Comparison of ENCODE assay signal across 21 cellular contexts in the genomic region with DNA sequence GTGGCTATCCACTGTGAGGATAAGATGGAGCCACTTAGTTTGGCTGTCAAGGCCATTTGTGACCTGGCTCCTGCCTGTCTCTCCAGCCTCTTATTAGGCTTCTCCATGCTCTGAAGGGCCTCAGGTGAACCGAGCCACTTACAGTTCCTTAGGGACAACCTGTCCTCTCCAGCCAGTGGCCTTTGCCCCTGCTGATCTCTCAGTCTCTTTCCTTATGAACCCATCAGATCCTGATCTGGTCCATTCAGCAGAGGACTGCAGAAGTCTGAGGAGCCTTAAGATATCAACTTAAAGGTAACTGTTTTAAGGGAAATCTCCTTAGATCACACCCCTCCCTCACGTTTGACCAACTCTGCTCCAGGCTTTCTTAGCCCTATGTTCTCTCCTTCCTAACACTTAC. TPM values are rescaled to one million over a fixed set of nuclear protein-coding genes. Genes with fewer than 3 reads are reported as not detected.
A peak's percentile ranks its signal among the peaks of the same experiment; 100 is the strongest.
DNase-seq lines count a peak whose midpoint lies in the region; ATAC-seq and TF ChIP-seq lines count a peak whose summit lies in the region.
"Had no signal": no experiment of that assay in that cellular context is flagged by ENCODE, and none has a peak within 500 bp of the region (broad histone marks: within the 10 kb centered on the region; RNA-seq: fewer than 3 reads in every experiment).

No MANE protein-coding gene starts in this region.

- H3K4me1 Mint-ChIP-seq in stimulated activated naive CD8-positive, alpha-beta T cell treated with anti-CD3 and anti-CD28 coated beads, Interleukin-15, Interleukin-2, amounts not matched to agents 100 ng/mL and 50 ng/mL, for 24 hours (ENCODE audit: low read depth): peaks cover 25% of the 10 kb centered on the region
- H3K4me1 Mint-ChIP-seq in endodermal cell: peaks cover 13% of the 10 kb centered on the region

- TF ChIP-seq CTCF in colonic mucosa (IDR thresholded peaks at IDR 0.05): no peak
- TF ChIP-seq CTCF in SK-N-SH (IDR thresholded peaks at IDR 0.05): no peak
- no peak for TF ChIP-seq CTCF in ascending aorta (IDR thresholded peaks at IDR 0.05)
- TF ChIP-seq CTCF in endodermal cell (conservative IDR thresholded peaks at IDR 0.05): no peak

- WGBS in SK-N-SH (ENCODE audit: low lambda C conversion rate): 83% methylated on average over 2 of the region's 2 CpGs
- 81 to 94% methylated on average over 2 of the region's 2 CpGs for WGBS in endodermal cell (ENCODE audit: insufficient coverage in 1 of 2, insufficient read length in 1 of 2), 2 experiments

- H3K27me3 ChIP-seq in colonic mucosa (no peaks in the 10 kb centered on the region), mucosa of rectum (ENCODE audit: control insufficient read depth in 2 of 2, insufficient read depth in 2 of 2, low read length in 2 of 2) (no peaks in the 10 kb centered on the region), SK-N-SH (ENCODE audit: insufficient read depth) (no peaks in the 10 kb centered on the region), ascending aorta (no peaks in the 10 kb centered on the region), endodermal cell (ENCODE audit: control insufficient read depth, insufficient read depth, low read length, poor library complexity, severe bottlenecking) (peaks cover 14% of the 10 kb centered on the region)
- H3K27me3 ChIP-seq: MG63, SJCRH30 had no signal

- H3K9me3 ChIP-seq in colonic mucosa: no peaks in the 10 kb centered on the region
- no peaks in the 10 kb centered on the region for H3K9me3 ChIP-seq in mucosa of rectum (ENCODE audit: control insufficient read depth in 2 of 2, low read length in 2 of 2)
- H3K9me3 ChIP-seq in SK-N-SH: no peaks in the 10 kb centered on the region
- no peaks in the 10 kb centered on the region for H3K9me3 ChIP-seq in ascending aorta
- no peaks in the 10 kb centered on the region for H3K9me3 ChIP-seq in endodermal cell (ENCODE audit: control insufficient read depth, low read length)
- H3K9me3 ChIP-seq: MG63, SJCRH30 had no signal

- DNase-seq in stimulated activated naive CD8-positive, alpha-beta T cell treated with anti-CD3 and anti-CD28 coated beads, Interleukin-15, Interleukin-2, amounts not matched to agents 100 U/mL and 50 U/mL, for 24 hours: no peak
- DNase-seq in colonic mucosa (peak; percentile 34), SK-N-SH (no peak), ascending aorta (ENCODE audit: low spot score in 2 of 2) (no peak), endodermal cell (no peak)
- DNase-seq: C1 segment of cervical spinal cord; Calu3; CD8-positive, alpha-beta memory T cell; DND-41; KG1; MG63; NCI-H2029 treated with DMSO at 0.1 percent for 48 hours; NCI-H446 treated with DMSO at 0.1 percent for 48 hours; NCI-H82; NK-92 treated with Interleukin-12 subunit alpha and Interleukin-12 subunit beta, amount 100 ng/mL, for 24 hours; PC-3; SJCRH30 had no signal

- CTCF ChIA-PET in SK-N-SH (lab: Yijun Ruan, JAX): interaction anchor here (3.6 kb wide), 1 partner anchor 31 kb away, joined by 11 read pairs; a partner anchor contains a TSS

- no peaks in the 10 kb centered on the region for H3K9me2 ChIP-seq in SK-N-SH

- peak overlapping the region; percentile 15 for H3K4me3 Mint-ChIP-seq in stimulated activated naive CD8-positive, alpha-beta T cell treated with anti-CD3 and anti-CD28 coated beads, Interleukin-15, Interleukin-2, amounts not matched to agents 100 ng/mL and 50 ng/mL, for 24 hours
- no peak overlapping the region for H3K4me3 Mint-ChIP-seq in endodermal cell

- H3K27me3 Mint-ChIP-seq in stimulated activated naive CD8-positive, alpha-beta T cell treated with anti-CD3 and anti-CD28 coated beads, Interleukin-15, Interleukin-2, amounts not matched to agents 100 ng/mL and 50 ng/mL, for 24 hours: no peaks in the 10 kb centered on the region
- peaks cover 22% of the 10 kb centered on the region for H3K27me3 Mint-ChIP-seq in endodermal cell (ENCODE audit: insufficient read depth)
- H3K27me3 Mint-ChIP-seq: CD8-positive, alpha-beta memory T cell had no signal

- H4K20me1 ChIP-seq in SK-N-SH (ENCODE audit: insufficient read depth): no peaks in the 10 kb centered on the region

- POLR2A ChIA-PET in SK-N-SH (lab: Yijun Ruan, JAX): no interaction called here

- TF ChIP-seq EP300 in SK-N-SH (IDR thresholded peaks at IDR 0.05; ENCODE audit: borderline replicate concordance in 1 of 2, low read depth in 1 of 2, low read length in 1 of 2): no peak

- H3K4me1 ChIP-seq in colonic mucosa (no peaks in the 10 kb centered on the region), mucosa of rectum (ENCODE audit: control insufficient read depth in 2 of 2, insufficient read depth in 2 of 2, low read length in 2 of 2) (peaks cover 12 to 31% of the 10 kb centered on the region in 2 donors), SK-N-SH (ENCODE audit: control insufficient read depth in 1 of 2, insufficient read depth in 2 of 2, low read depth in 1 of 2, low read length in 1 of 2) (peaks cover 0 to 12% of the 10 kb centered on the region in 2 experiments; a peak in 2 of 4 replicates), ascending aorta (peaks cover 4% of the 10 kb centered on the region in 2 donors), endodermal cell (ENCODE audit: control insufficient read depth, insufficient read depth, low read length) (no peaks in the 10 kb centered on the region)
- H3K4me1 ChIP-seq: SJCRH30 had no signal

- intact Hi-C loops in colonic mucosa (cut with DNase I) (no loop called here), ascending aorta (cut with DNase I) (loop anchor here (5.0 kb wide), 1 partner anchor 73 kb away; a partner anchor contains a TSS)

- H3F3A ChIP-seq in SK-N-SH (replicated peaks; ENCODE audit: insufficient read depth): no peaks in the 10 kb centered on the region

- peaks cover 28% of the 10 kb centered on the region for H3K36me3 Mint-ChIP-seq in stimulated activated naive CD8-positive, alpha-beta T cell treated with anti-CD3 and anti-CD28 coated beads, Interleukin-15, Interleukin-2, amounts not matched to agents 100 ng/mL and 50 ng/mL, for 24 hours (ENCODE audit: low read depth)
- H3K36me3 Mint-ChIP-seq in endodermal cell (ENCODE audit: low read depth): peaks cover 22% of the 10 kb centered on the region

- H3K4me3 ChIP-seq in colonic mucosa: no peak overlapping the region
- peak overlapping the region in 1 of 2 donors; percentile 14 for H3K4me3 ChIP-seq in mucosa of rectum (ENCODE audit: low read length in 2 of 2)
- H3K4me3 ChIP-seq in SK-N-SH (ENCODE audit: low read depth in 2 of 2, low read length in 1 of 2): no peak overlapping the region
- H3K4me3 ChIP-seq in ascending aorta: no peak overlapping the region
- H3K4me3 ChIP-seq in endodermal cell (ENCODE audit: low read length): no peak overlapping the region
- H3K4me3 ChIP-seq: MG63, SJCRH30 had no signal

- no peak for TF ChIP-seq RAD21 in SK-N-SH (IDR thresholded peaks at IDR 0.05; ENCODE audit: low read length)

- H3K36me3 ChIP-seq in colonic mucosa (no peaks in the 10 kb centered on the region), mucosa of rectum (ENCODE audit: control insufficient read depth in 2 of 2, insufficient read depth in 2 of 2, low read length in 2 of 2) (peaks cover 13 to 18% of the 10 kb centered on the region in 2 donors), SK-N-SH (replicated peaks in 1 of 2; ENCODE audit: control insufficient read depth in 1 of 2, insufficient read depth in 2 of 2, low read length in 1 of 2) (peaks cover 4 to 5% of the 10 kb centered on the region in 2 experiments), ascending aorta (peaks cover 14 to 16% of the 10 kb centered on the region in 2 donors), endodermal cell (ENCODE audit: control insufficient read depth, insufficient read depth, low read length) (peaks cover 7% of the 10 kb centered on the region)
- H3K36me3 ChIP-seq: SJCRH30 had no signal

- no peak overlapping the region for H3K27ac Mint-ChIP-seq in stimulated activated naive CD8-positive, alpha-beta T cell treated with anti-CD3 and anti-CD28 coated beads, Interleukin-15, Interleukin-2, amounts not matched to agents 100 ng/mL and 50 ng/mL, for 24 hours
- no peak overlapping the region for H3K27ac Mint-ChIP-seq in endodermal cell

- H3K9ac ChIP-seq in colonic mucosa (ENCODE audit: low read depth in 2 of 2, low read length in 2 of 2) (peak overlapping the region in 1 of 2 donors; percentile 79), mucosa of rectum (ENCODE audit: low read depth in 1 of 2, low read length in 2 of 2) (no peak overlapping the region), SK-N-SH (no peak overlapping the region), endodermal cell (ENCODE audit: extremely low read depth, low read length, poor library complexity, severe bottlenecking) (no peak overlapping the region)

- peak overlapping the region; percentile 90 for H3K27ac ChIP-seq in colonic mucosa
- H3K27ac ChIP-seq in mucosa of rectum (ENCODE audit: low read depth in 2 of 2, low read length in 2 of 2): peak overlapping the region; percentile 51 to 65
- H3K27ac ChIP-seq in SK-N-SH (ENCODE audit: low read depth in 2 of 2, low read length in 1 of 2): no peak overlapping the region
- no peak overlapping the region for H3K27ac ChIP-seq in ascending aorta
- H3K27ac ChIP-seq in endodermal cell (ENCODE audit: low read depth, low read length): no peak overlapping the region
- H3K27ac ChIP-seq: SJCRH30 had no signal

- H2AFZ ChIP-seq in SK-N-SH (ENCODE audit: low read depth): no peak overlapping the region

- H3K79me2 ChIP-seq in SK-N-SH (ENCODE audit: insufficient read depth): peaks cover 16% of the 10 kb centered on the region; the same call in 1 of the 2 replicates

- no peak overlapping the region; the same call in 1 of the 2 replicates for H3K4me2 ChIP-seq in SK-N-SH

- no peak for ATAC-seq in stimulated activated naive CD8-positive, alpha-beta T cell treated with anti-CD3 and anti-CD28 coated beads, Interleukin-15, Interleukin-2, amounts not matched to agents 100 U/mL and 50 U/mL, for 24 hours
- ATAC-seq: HCT116, PC-3, Right ventricle myocardium inferior had no signal

- no peaks in the 10 kb centered on the region for H3K9me3 Mint-ChIP-seq in stimulated activated naive CD8-positive, alpha-beta T cell treated with anti-CD3 and anti-CD28 coated beads, Interleukin-15, Interleukin-2, amounts not matched to agents 100 ng/mL and 50 ng/mL, for 24 hours
- H3K9me3 Mint-ChIP-seq in endodermal cell: no peaks in the 10 kb centered on the region
- H3K9me3 Mint-ChIP-seq: CD8-positive, alpha-beta memory T cell had no signal

RNA-seq across cellular contexts. Expression of a gene that starts 2.4 kb away (rescaled TPM):
- total RNA-seq in colonic mucosa (10 to 100 TPM; 15.2 to 17.1 TPM), ascending aorta (0.21 TPM), endodermal cell (1 to 10 TPM; 7.3 to 7.6 TPM)
- polyA plus RNA-seq in SK-N-SH (2012; rRNA removed): 11.7 and 13.9 TPM in 2 replicates
- polyA plus RNA-seq in SK-N-SH (2012; cell fraction: cytosol; rRNA removed): 5.2 and 7.8 TPM in 2 replicates
- 15.7 and 26.5 TPM in 2 replicates for polyA plus RNA-seq in SK-N-SH (2012; cell fraction: nucleus; rRNA removed)
- polyA plus RNA-seq in endodermal cell (2013, experiment 1 of 2): 7.5 TPM
- polyA plus RNA-seq in endodermal cell (2013, experiment 2 of 2): 7.4 TPM

RNA-seq across cellular contexts. Expression of a gene that starts 29.4 kb away (rescaled TPM):
- total RNA-seq in colonic mucosa (1 to 10 TPM; 3.2 to 4.3 TPM), ascending aorta (0.53 TPM), endodermal cell (10 to 100 TPM in 1 of 2 donors, 1 to 10 TPM in 1; 6.8 to 11.1 TPM)
- polyA plus RNA-seq in SK-N-SH (2012; rRNA removed): 2.6 and 3.1 TPM in 2 replicates
- 1.5 and 2.4 TPM in 2 replicates for polyA plus RNA-seq in SK-N-SH (2012; cell fraction: cytosol; rRNA removed)
- polyA plus RNA-seq in SK-N-SH (2012; cell fraction: nucleus; rRNA removed): 4.3 and 4.6 TPM in 2 replicates
- polyA plus RNA-seq in endodermal cell (2013, experiment 1 of 2): 4.7 TPM
- 4.3 TPM for polyA plus RNA-seq in endodermal cell (2013, experiment 2 of 2)
- total RNA-seq: SJCRH30 had no signal

RNA-seq across cellular contexts. Expression of a gene that starts 29.7 kb away (rescaled TPM):
- total RNA-seq in colonic mucosa: 1 to 10 TPM; 5.7 to 7.0 TPM
- polyA plus RNA-seq in SK-N-SH (2012; rRNA removed): 2.8 and 2.9 TPM in 2 replicates
- 1.7 and 2.9 TPM in 2 replicates for polyA plus RNA-seq in SK-N-SH (2012; cell fraction: cytosol; rRNA removed)
- polyA plus RNA-seq in SK-N-SH (2012; cell fraction: nucleus; rRNA removed): 3.3 and 3.9 TPM in 2 replicates
- total RNA-seq in ascending aorta: 38.1 TPM
- 1 to 10 TPM; 2.3 to 3.9 TPM for total RNA-seq in endodermal cell
- 2.4 TPM for polyA plus RNA-seq in endodermal cell (2013, experiment 1 of 2)
- 2.1 TPM for polyA plus RNA-seq in endodermal cell (2013, experiment 2 of 2)

RNA-seq across cellular contexts. Expression of a gene that starts 58.3 kb away (rescaled TPM):
- 10 to 100 TPM in 1 of 2 donors, 1 to 10 TPM in 1; 9.3 to 27.0 TPM for total RNA-seq in colonic mucosa
- 4.1 and 4.5 TPM in 2 replicates for polyA plus RNA-seq in SK-N-SH (2012; rRNA removed)
- 1.8 and 2.9 TPM in 2 replicates for polyA plus RNA-seq in SK-N-SH (2012; cell fraction: cytosol; rRNA removed)
- polyA plus RNA-seq in SK-N-SH (2012; cell fraction: nucleus; rRNA removed): 3.8 and 4.6 TPM in 2 replicates
- 56.8 TPM for total RNA-seq in ascending aorta
- 10 to 100 TPM; 71.8 to 73.6 TPM for total RNA-seq in endodermal cell
- 42.4 TPM for polyA plus RNA-seq in endodermal cell (2013, experiment 1 of 2)
- 38.7 TPM for polyA plus RNA-seq in endodermal cell (2013, experiment 2 of 2)

Comparison
In these comparisons a context has a peak if more than half of its experiments do, and no peak if none do; other contexts are left out.
1. H3K27ac ChIP-seq: peak in colonic mucosa (single experiment) and mucosa of rectum (2 of 2); none in SK-N-SH (0 of 2), ascending aorta (0 of 2) and endodermal cell (single experiment).